Comparison of ENCODE assay signal across 8 cellular contexts in the genomic region with DNA sequence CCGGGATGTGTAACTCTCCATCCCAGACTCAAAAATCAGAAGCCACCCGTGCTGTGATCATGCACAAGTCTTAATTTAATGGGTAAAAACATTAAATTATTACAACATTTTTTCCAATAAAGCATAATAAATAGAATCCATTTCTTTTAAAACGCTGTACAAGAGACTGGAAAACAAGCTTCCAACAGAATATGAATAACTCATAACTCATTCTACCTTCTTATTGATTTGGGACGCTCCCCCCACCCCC.
A peak's percentile ranks its signal among the peaks of the same experiment; 100 is the strongest.
DNase-seq lines count a peak whose midpoint lies in the region; ATAC-seq and TF ChIP-seq lines count a peak whose summit lies in the region.

No MANE protein-coding gene starts in this region.

- no peaks in the 10 kb centered on the region for H3K9me2 ChIP-seq in Loucy (replicated peaks; ENCODE audit: low read depth, low read length)

- no peaks in the 10 kb centered on the region for H3K9me3 ChIP-seq in Loucy (ENCODE audit: insufficient read depth, low read depth, low read length)

- TF ChIP-seq CTCF in AG10803 (conservative IDR thresholded peaks at IDR 0.05; ENCODE audit: low read length) (no peak), Loucy (conservative IDR thresholded peaks at IDR 0.05; ENCODE audit: low read length) (no peak), nephron (IDR thresholded peaks at IDR 0.05; ENCODE audit: unreplicated experiment in 3 of 3) (no peak)

- peaks cover 29% of the 10 kb centered on the region for H4K20me1 ChIP-seq in Loucy (ENCODE audit: insufficient read depth, low read length, poor library complexity, severe bottlenecking)

- peaks cover 67% of the 10 kb centered on the region for H3K79me2 ChIP-seq in Loucy (ENCODE audit: insufficient read depth, low read length)

- H3K9ac ChIP-seq in Loucy (ENCODE audit: low read depth, low read length, poor library complexity, severe bottlenecking), result peak overlapping the region; percentile 86

- H3K36me3 ChIP-seq in Loucy (ENCODE audit: insufficient read depth, low read length), result peaks cover 5% of the 10 kb centered on the region; the same call in 1 of the 2 replicates

- peak overlapping the region; percentile 92 for H3K4me3 Mint-ChIP-seq in dendritic cell treated with granulocyte-macrophage colony-stimulating factor and Interleukin-4, amounts not matched to agents 40 ng/mL and 50 ng/mL, for 4 days
- H3K4me3 Mint-ChIP-seq in nephron, result peak overlapping the region; percentile 94 to 97 (median 95)

- peak overlapping the region; percentile 88 for H3K4me2 ChIP-seq in Loucy (ENCODE audit: low read depth, low read length, poor library complexity, severe bottlenecking)

- H3F3A ChIP-seq in Loucy (ENCODE audit: low read depth), result peaks cover 10% of the 10 kb centered on the region; the same call in 1 of the 2 replicates

- peak overlapping the region; percentile 88 for H3K27ac Mint-ChIP-seq in dendritic cell treated with granulocyte-macrophage colony-stimulating factor and Interleukin-4, amounts not matched to agents 40 ng/mL and 50 ng/mL, for 4 days
- peak overlapping the region; percentile 60 to 89 (median 83) for H3K27ac Mint-ChIP-seq in nephron

- intact Hi-C loops in dendritic cell treated with granulocyte-macrophage colony-stimulating factor and Interleukin-4, amounts not matched to agents 40 ng/mL and 50 ng/mL, for 4 days (cut with micrococcal nuclease), result loop anchor here (1.0 to 5.0 kb wide), 2 partner anchors 87 to 131 kb away; no protein-coding TSS in a partner anchor

- no peak overlapping the region for H2AFZ ChIP-seq in Loucy (ENCODE audit: low read length)

- no peak for ATAC-seq in GM21717 (IDR thresholded peaks at IDR 0.05; ENCODE audit: unreplicated experiment)
- no peak for ATAC-seq in GM18909 (IDR thresholded peaks at IDR 0.05; ENCODE audit: poor library complexity, unreplicated experiment)

- peaks cover 32% of the 10 kb centered on the region for H3K4me1 ChIP-seq in Loucy (ENCODE audit: insufficient read depth, low read length, poor library complexity, severe bottlenecking)

- no peaks in the 10 kb centered on the region for H3K9me3 Mint-ChIP-seq in dendritic cell treated with granulocyte-macrophage colony-stimulating factor and Interleukin-4, amounts not matched to agents 40 ng/mL and 50 ng/mL, for 4 days
- H3K9me3 Mint-ChIP-seq in nephron, result no peaks in the 10 kb centered on the region

- H3K36me3 Mint-ChIP-seq in dendritic cell treated with granulocyte-macrophage colony-stimulating factor and Interleukin-4, amounts not matched to agents 40 ng/mL and 50 ng/mL, for 4 days (ENCODE audit: low read depth), result peaks cover 26% of the 10 kb centered on the region
- H3K36me3 Mint-ChIP-seq in nephron (ENCODE audit: low read depth), result peaks cover 3% of the 10 kb centered on the region

- H3K27me3 ChIP-seq in Loucy (ENCODE audit: insufficient read depth, low read length, poor library complexity, severe bottlenecking), result peaks cover 4% of the 10 kb centered on the region

- DNase-seq in AG10803 (ENCODE audit: low read depth) (no peak), amygdala (lab: John Stamatoyannopoulos, UW) (no peak), NCI-H2171 treated with DMSO at 0.1 percent for 48 hours (lab: John Stamatoyannopoulos, UW) (no peak)

- no peaks in the 10 kb centered on the region for H3K27me3 Mint-ChIP-seq in dendritic cell treated with granulocyte-macrophage colony-stimulating factor and Interleukin-4, amounts not matched to agents 40 ng/mL and 50 ng/mL, for 4 days
- H3K27me3 Mint-ChIP-seq in nephron (ENCODE audit: low read depth), result no peaks in the 10 kb centered on the region

- H3K4me1 Mint-ChIP-seq in dendritic cell treated with granulocyte-macrophage colony-stimulating factor and Interleukin-4, amounts not matched to agents 40 ng/mL and 50 ng/mL, for 4 days (ENCODE audit: low read depth), result peaks cover 52% of the 10 kb centered on the region
- H3K4me1 Mint-ChIP-seq in nephron, result peaks cover 41% of the 10 kb centered on the region

- H3K4me3 ChIP-seq in AG10803 (ENCODE audit: low read length) (peak overlapping the region; percentile 66), Loucy (ENCODE audit: low read length, poor library complexity, severe bottlenecking) (peak overlapping the region; percentile 76)
